Comparison of ENCODE assay signal across 33 cellular contexts in genomic region chrY:12702174-12702573, GRCh38. TPM values are rescaled to one million over a fixed set of nuclear protein-coding genes. Genes with fewer than 3 reads are reported as not detected.
DNase-seq lines count a peak whose midpoint lies in the region; TF ChIP-seq lines count a peak whose summit lies in the region.
"Had no signal": no experiment of that assay in that cellular context is flagged by ENCODE, and none has a peak within 500 bp of the region (broad histone marks: within the 10 kb centered on the region; RNA-seq: fewer than 3 reads in every experiment).

No MANE protein-coding gene starts in this region.

- no peak for TF ChIP-seq CTCF in fibroblast of villous mesenchyme (IDR thresholded peaks at IDR 0.05; ENCODE audit: insufficient read depth, low read depth, low read length)

- DNase-seq in A172 (ENCODE audit: low spot score) (peak; percentile 38), EL (peak; percentile 48), amniotic epithelial cell (ENCODE audit: low read depth) (peak; percentile 73), fibroblast of villous mesenchyme (ENCODE audit: low read depth) (peak; percentile 5), DMS53 treated with DMSO at 0.1 percent for 48 hours (lab: John Stamatoyannopoulos, UW; ENCODE audit: unreplicated experiment) (no peak), AML-193 (lab: John Stamatoyannopoulos, UW) (no peak), DMS53 (lab: John Stamatoyannopoulos, UW) (no peak), cerebellar cortex (ENCODE audit: low spot score) (no peak)
- DNase-seq: activated CD4-positive, alpha-beta memory T cell treated with anti-CD3 and anti-CD28 coated beads, Interleukin-2, amount 10 ng/mL, durations not matched to agents 7 days and 5 days; activated CD4-positive, alpha-beta T cell treated with anti-CD3 and anti-CD28 coated beads for 1 hour; activated CD8-positive, alpha-beta memory T cell treated with anti-CD3 and anti-CD28 coated beads, Interleukin-2, amount 50 U/mL, for 48 hours; activated naive CD4-positive, alpha-beta T cell treated with anti-CD3 and anti-CD28 coated beads, Interleukin-2, amount 10 ng/mL, durations not matched to agents 7 days and 5 days; amniotic stem cell; C1 segment of cervical spinal cord; Calu3; cortex of kidney; esophagus squamous epithelium; KG1; lower lobe of right lung; MV-4-11; NCI-H1436 treated with DMSO at 0.1 percent for 48 hours; NCI-H2107; NCI-H774; nephron progenitor cell; SK-N-SH; stimulated activated CD4-positive, alpha-beta T cell treated with anti-CD3 and anti-CD28 coated beads, Interleukin-2, amount 100 ng/mL, for 24 hours; T-helper 17 cell had no signal

- no peak overlapping the region for H3K4me3 ChIP-seq in fibroblast of villous mesenchyme (ENCODE audit: low read depth, low read length)
- H3K4me3 ChIP-seq: breast epithelium, esophagus squamous epithelium, lower lobe of right lung, tibial nerve had no signal

RNA-seq across cellular contexts. Expression of gene USP9Y, which starts 1.1 kb away (rescaled TPM):
- total RNA-seq in A172 (2014; rRNA removed; shearing (Covaris generic)): 15.0 and 18.0 TPM in 2 replicates
- total RNA-seq in fibroblast of villous mesenchyme: 2.2 TPM in 1 of 2 replicates, not detected in the other
- total RNA-seq: A673, Calu3, Daoy, mononuclear cell, osteocyte had no signal

Comparison
In these comparisons a context has a peak if more than half of its experiments do, and no peak if none do; other contexts are left out.
1. DNase-seq: peak in A172 (single experiment), EL (single experiment), amniotic epithelial cell (single experiment) and fibroblast of villous mesenchyme (single experiment); none in DMS53 treated with DMSO at 0.1 percent for 48 hours (single experiment), AML-193 (0 of 2), DMS53 (single experiment) and cerebellar cortex (single experiment).